Comparison of ENCODE assay signal across 1 cellular context in genomic region chr15:85306946-85307686, GRCh38.
TF ChIP-seq lines count a peak whose summit lies in the region.

No MANE protein-coding gene starts in this region.

TF ChIP-seq in GM23338, 12 proteins besides CTCF, POLR2A, EP300 and RAD21:
- no peak for TF ChIP-seq EZH2phosphoT487 (IDR thresholded peaks at IDR 0.05; ENCODE audit: unreplicated experiment)
- TF ChIP-seq ZNF462 (CRISPR knock-in tag; IDR thresholded peaks at IDR 0.05), result no peak
- TF ChIP-seq EZH2 (IDR thresholded peaks at IDR 0.05; ENCODE audit: low read depth, unreplicated experiment), result no peak
- no peak for TF ChIP-seq NANOG (IDR thresholded peaks at IDR 0.05; ENCODE audit: borderline replicate concordance)
- no peak for TF ChIP-seq ZNF114 (CRISPR knock-in tag; IDR thresholded peaks at IDR 0.05)
- no peak for TF ChIP-seq JUNB (IDR thresholded peaks at IDR 0.05; ENCODE audit: unreplicated experiment)
- no peak for TF ChIP-seq POLR2AphosphoS5 (IDR thresholded peaks at IDR 0.05; ENCODE audit: low read depth)
- no peak for TF ChIP-seq REST (IDR thresholded peaks at IDR 0.05; ENCODE audit: unreplicated experiment)
